In the genomic region with DNA sequence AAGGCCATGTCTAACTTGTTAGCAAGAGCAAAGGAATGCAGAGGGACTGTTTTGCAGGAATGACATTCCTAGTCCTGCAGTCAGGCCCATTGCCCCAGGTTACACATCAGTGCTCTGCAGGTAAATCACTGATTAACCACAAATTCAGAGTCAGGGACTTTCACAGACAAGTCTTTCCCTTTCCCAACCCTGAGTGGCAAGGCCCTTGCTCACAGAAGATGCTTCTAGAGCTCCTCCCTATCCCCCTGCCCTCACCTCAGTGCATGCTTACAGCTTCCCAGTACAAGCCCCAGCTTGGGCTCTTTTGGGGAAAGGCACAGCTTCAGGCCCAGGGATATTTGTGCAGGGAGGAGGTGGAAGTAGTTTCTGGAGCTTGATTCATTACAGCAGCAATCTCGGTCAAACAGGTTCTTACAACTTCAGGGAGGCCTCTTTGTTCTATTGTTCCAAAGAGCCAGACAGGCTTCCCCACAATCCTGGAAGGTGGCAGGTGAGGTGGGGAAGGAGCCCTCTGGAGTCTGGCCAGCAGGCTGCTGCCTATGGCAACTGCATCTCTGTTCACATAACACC, we compare ENCODE assay signal across 1 cellular context.
TF ChIP-seq lines count a peak whose summit lies in the region.

No MANE protein-coding gene starts in this region.

TF ChIP-seq in H1, 55 proteins besides CTCF, POLR2A, EP300 and RAD21:
- TF ChIP-seq ASH2L (IDR thresholded peaks at IDR 0.05; ENCODE audit: low read length): peak; percentile 70
- 0 out of 2 replicates have a peak, but pooled peaks have one; percentile 43 for TF ChIP-seq SP1 (IDR thresholded peaks at IDR 0.05; ENCODE audit: low read depth, low read length)
- no peak for TF ChIP-seq CBX8 (IDR thresholded peaks at IDR 0.05; ENCODE audit: borderline replicate concordance, low read depth, low read length)
- TF ChIP-seq RBBP5 (IDR thresholded peaks at IDR 0.05; ENCODE audit: borderline replicate concordance, low read depth, low read length): peak; percentile 59; the same call in 1 of the 2 replicates
